In the genomic region with DNA sequence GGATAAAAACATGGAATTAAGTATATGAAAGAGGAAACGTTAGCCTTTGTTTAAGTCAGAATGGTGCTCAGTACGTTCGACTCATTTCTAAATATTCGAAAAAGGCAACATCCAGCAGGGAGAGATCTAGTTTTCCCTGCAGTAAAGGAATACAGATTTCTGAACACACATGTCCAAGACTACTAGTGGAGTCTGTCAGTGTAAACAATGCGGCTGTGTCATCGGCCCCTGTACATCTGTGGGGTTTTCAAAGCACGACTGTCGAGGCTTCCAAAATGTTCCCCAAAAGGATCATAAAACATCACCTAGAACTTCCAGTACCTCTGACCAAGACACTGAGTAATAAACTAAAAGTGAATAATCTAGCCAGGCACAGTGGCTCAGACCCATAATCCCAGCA, we compare ENCODE assay signal across 24 cellular contexts.
"Had no signal": no experiment of that assay in that cellular context is flagged by ENCODE, and none has a peak within 500 bp of the region (broad histone marks: within the 10 kb centered on the region; RNA-seq: fewer than 3 reads in every experiment).

No MANE protein-coding gene starts in this region.

- ATAC-seq: activated CD4-positive, alpha-beta T cell treated with anti-CD3 and anti-CD28 coated beads for 36 hours; activated T-cell treated with anti-CD3 and anti-CD28 coated beads, Interleukin-2, amount 50 U/mL, for 72 hours; K562 had no signal

- H2AFZ ChIP-seq: PC-9 had no signal

- H3K27me3 ChIP-seq: brain microvascular endothelial cell, cardiac muscle cell had no signal

- H3K4me2 ChIP-seq: PC-9 had no signal

- H3K4me3 Mint-ChIP-seq: activated CD4-positive, alpha-beta memory T cell treated with anti-CD3 and anti-CD28 coated beads, Interleukin-2, amount 10 ng/mL, durations not matched to agents 7 days and 5 days; activated CD4-positive, alpha-beta T cell treated with anti-CD3 and anti-CD28 coated beads for 36 hours; activated naive CD4-positive, alpha-beta T cell treated with anti-CD3 and anti-CD28 coated beads, Interleukin-2, amount 10 ng/mL, durations not matched to agents 7 days and 5 days; activated naive CD8-positive, alpha-beta T cell treated with anti-CD3 and anti-CD28 coated beads for 36 hours; activated T-cell treated with anti-CD3 and anti-CD28 coated beads, Interleukin-2, amount 50 U/mL, for 72 hours had no signal

- DNase-seq: activated CD4-positive, alpha-beta memory T cell treated with anti-CD3 and anti-CD28 coated beads, Interleukin-2, amount 10 ng/mL, durations not matched to agents 7 days and 5 days; activated CD4-positive, alpha-beta T cell treated with anti-CD3 and anti-CD28 coated beads, Interleukin-2, amount 50 U/mL, for 1 hour; activated gamma-delta T cell treated with Interleukin-2 at 50 U/mL for 16 hours; activated naive CD4-positive, alpha-beta T cell treated with anti-CD3 and anti-CD28 coated beads, Interleukin-2, amount 10 ng/mL, durations not matched to agents 7 days and 5 days; activated naive CD8-positive, alpha-beta T cell treated with anti-CD3 and anti-CD28 coated beads for 36 hours; activated T-cell treated with anti-CD3 and anti-CD28 coated beads for 4 hours; activated T-cell treated with anti-CD3 and anti-CD28 coated beads, Interleukin-2, amount 50 U/mL, for 72 hours; brain microvascular endothelial cell; Karpas-422; MM.1S; NCI-H1105; NCI-H1436; NCI-H1694 treated with DMSO at 0.1 percent for 48 hours; NCI-H2029 treated with DMSO at 0.1 percent for 48 hours; NCI-H510A treated with DMSO at 0.1 percent for 48 hours; NCI-H69; PC-9; T-helper 1 cell had no signal

- H3K27me3 Mint-ChIP-seq: activated CD4-positive, alpha-beta T cell treated with anti-CD3 and anti-CD28 coated beads for 36 hours; activated naive CD8-positive, alpha-beta T cell treated with anti-CD3 and anti-CD28 coated beads for 36 hours had no signal

- H3K9me3 Mint-ChIP-seq: activated CD4-positive, alpha-beta memory T cell treated with anti-CD3 and anti-CD28 coated beads, Interleukin-2, amount 10 ng/mL, durations not matched to agents 7 days and 5 days; activated naive CD4-positive, alpha-beta T cell treated with anti-CD3 and anti-CD28 coated beads, Interleukin-2, amount 10 ng/mL, durations not matched to agents 7 days and 5 days; activated naive CD8-positive, alpha-beta T cell treated with anti-CD3 and anti-CD28 coated beads for 36 hours; activated T-cell treated with anti-CD3 and anti-CD28 coated beads, Interleukin-2, amount 50 U/mL, for 72 hours; activated T-helper 2 cell treated with anti-CD3 and anti-CD28 coated beads, Interferon-gamma antibody, Interleukin-2, Interleukin-4, amounts not matched to agents 10 μg/mL and 5 μg/mL and 100 μg/mL, durations not matched to agents 14 hours and 24 hours and 36 hours had no signal

- H3K4me3 ChIP-seq: cardiac muscle cell, K562, PC-9, SK-N-MC had no signal

- H3K27ac ChIP-seq: brain microvascular endothelial cell, cardiac muscle cell, PC-9, SK-N-MC, VCaP had no signal
